ENCODE assay signal across 11 cellular contexts in genomic region chr13:46687810-46688209, GRCh38.
DNase-seq lines count a peak whose midpoint lies in the region; ATAC-seq and TF ChIP-seq lines count a peak whose summit lies in the region.
"Had no signal": no experiment of that assay in that cellular context is flagged by ENCODE, and none has a peak within 500 bp of the region (broad histone marks: within the 10 kb centered on the region; RNA-seq: fewer than 3 reads in every experiment).

No MANE protein-coding gene starts in this region.

- peak in 6 of 8 donors; percentile 41 to 85 (median 74) for ATAC-seq in heart right ventricle
- peak; percentile 73 for ATAC-seq in stimulated activated naive CD8-positive, alpha-beta T cell treated with anti-CD3 and anti-CD28 coated beads, Interleukin-15, Interleukin-2, amounts not matched to agents 100 U/mL and 50 U/mL, for 24 hours

- DNase-seq in heart right ventricle (no peak), right atrium auricular region (ENCODE audit: low spot score) (no peak), NCI-H146 treated with DMSO at 0.1 percent for 48 hours (lab: John Stamatoyannopoulos, UW; ENCODE audit: unreplicated experiment) (peak; percentile 68), erythroblast (lab: John Stamatoyannopoulos, UW) (peak; percentile 87 to 92), endothelial cell (ENCODE audit: low spot score) (no peak), spleen (no peak), substantia nigra (lab: John Stamatoyannopoulos, UW) (no peak)
- DNase-seq in stimulated activated naive CD8-positive, alpha-beta T cell treated with anti-CD3 and anti-CD28 coated beads, Interleukin-15, Interleukin-2, amounts not matched to agents 100 U/mL and 50 U/mL, for 24 hours, result peak; percentile 20
- DNase-seq: NCI-H1436 treated with DMSO at 0.1 percent for 48 hours; stimulated activated CD4-positive, alpha-beta T cell treated with anti-CD3 and anti-CD28 coated beads, Interleukin-12 subunit alpha, Interleukin-12 subunit beta, amount 100 ng/mL, for 4 hours had no signal

- H3K4me3 Mint-ChIP-seq in endothelial cell (ENCODE audit: unreplicated experiment), result no peak overlapping the region

- 17 to 38% methylated on average over 1 of the region's 1 CpG for WGBS in heart right ventricle, 2 donors
- 12 to 22% (median 14%) methylated on average over 1 of the region's 1 CpG for WGBS in spleen, 5 donors

- H3K9me3 ChIP-seq in heart right ventricle, result no peaks in the 10 kb centered on the region
- H3K9me3 ChIP-seq in right atrium auricular region, result no peaks in the 10 kb centered on the region
- no peaks in the 10 kb centered on the region for H3K9me3 ChIP-seq in spleen

- no peak for TF ChIP-seq CTCF in heart right ventricle (IDR thresholded peaks at IDR 0.05)
- TF ChIP-seq CTCF in right atrium auricular region (IDR thresholded peaks at IDR 0.05), result no peak
- no peak for TF ChIP-seq CTCF in endothelial cell (IDR thresholded peaks at IDR 0.05; ENCODE audit: unreplicated experiment)
- no peak for TF ChIP-seq CTCF in spleen (IDR thresholded peaks at IDR 0.05 in 8 of 11, conservative IDR thresholded peaks at IDR 0.05 in 3 of 11)

- H3K36me3 Mint-ChIP-seq in endothelial cell (ENCODE audit: low read depth, unreplicated experiment), result peaks cover 13% of the 10 kb centered on the region

- peaks cover 3 to 74% (median 39%) of the 10 kb centered on the region in 9 donors for H3K4me1 ChIP-seq in heart right ventricle
- peaks cover 0 to 26% of the 10 kb centered on the region in 2 donors for H3K4me1 ChIP-seq in right atrium auricular region
- peaks cover 0 to 64% (median 27%) of the 10 kb centered on the region in 6 donors for H3K4me1 ChIP-seq in spleen

- no peaks in the 10 kb centered on the region for H3K9me3 Mint-ChIP-seq in endothelial cell (ENCODE audit: unreplicated experiment)

- peaks cover 21% of the 10 kb centered on the region for H3K4me1 Mint-ChIP-seq in endothelial cell (ENCODE audit: unreplicated experiment)

- no peak overlapping the region for H3K27ac Mint-ChIP-seq in endothelial cell (ENCODE audit: unreplicated experiment)

- H3K27me3 Mint-ChIP-seq in endothelial cell (ENCODE audit: unreplicated experiment), result no peaks in the 10 kb centered on the region

- intact Hi-C loops in heart right ventricle (cut with DNase I) (loop anchor here in 2 of 10 donors (10.0 kb wide), 1 partner anchor 133 kb away; the partner anchor contains the start of gene LRCH1 (in 2 of the 2)), spleen (cut with DNase I; ENCODE audit: low total_unique reads) (loop anchor here (10.0 kb wide), 1 partner anchor 133 kb away; the partner anchor contains the start of gene LRCH1)

- TF ChIP-seq POLR2A in erythroblast (IDR thresholded peaks at IDR 0.05; ENCODE audit: low read length) (no peak), spleen (IDR thresholded peaks at IDR 0.05) (no peak)

- H3K36me3 ChIP-seq in heart right ventricle, result peaks cover 0 to 47% (median 5%) of the 10 kb centered on the region in 9 donors
- H3K36me3 ChIP-seq in right atrium auricular region, result no peaks in the 10 kb centered on the region
- peaks cover 0 to 52% (median 6%) of the 10 kb centered on the region in 6 donors for H3K36me3 ChIP-seq in spleen
- H3K36me3 ChIP-seq: cardiac muscle cell had no signal

- H3K27ac ChIP-seq in heart right ventricle, result peak overlapping the region in 2 of 10 donors; percentile 4 to 51
- H3K27ac ChIP-seq in right atrium auricular region, result no peak overlapping the region
- H3K27ac ChIP-seq in spleen, result peak overlapping the region in 1 of 8 donors; percentile 21
- H3K27ac ChIP-seq in substantia nigra (ENCODE audit: low read depth, low read length, poor library complexity, severe bottlenecking), result no peak overlapping the region
- H3K27ac ChIP-seq: cardiac muscle cell had no signal

- H3K4me3 ChIP-seq in heart right ventricle (no peak overlapping the region), right atrium auricular region (no peak overlapping the region), spleen (no peak overlapping the region)
- H3K4me3 ChIP-seq: cardiac muscle cell had no signal

- no peaks in the 10 kb centered on the region for H3K27me3 ChIP-seq in heart right ventricle
- H3K27me3 ChIP-seq in right atrium auricular region, result no peaks in the 10 kb centered on the region
- no peaks in the 10 kb centered on the region for H3K27me3 ChIP-seq in spleen (replicated peaks in 1 of 7)
- H3K27me3 ChIP-seq: cardiac muscle cell had no signal

Comparison
In these comparisons a context has a peak if more than half of its experiments do, and no peak if none do; other contexts are left out.
1. DNase-seq: peak in NCI-H146 treated with DMSO at 0.1 percent for 48 hours (single experiment), erythroblast (2 of 2) and stimulated activated naive CD8-positive, alpha-beta T cell treated with anti-CD3 and anti-CD28 coated beads, Interleukin-15, Interleukin-2, amounts not matched to agents 100 U/mL and 50 U/mL, for 24 hours (single experiment); none in heart right ventricle (0 of 2), right atrium auricular region (single experiment), endothelial cell (single experiment), spleen (single experiment) and substantia nigra (0 of 49).